In the genomic region with DNA sequence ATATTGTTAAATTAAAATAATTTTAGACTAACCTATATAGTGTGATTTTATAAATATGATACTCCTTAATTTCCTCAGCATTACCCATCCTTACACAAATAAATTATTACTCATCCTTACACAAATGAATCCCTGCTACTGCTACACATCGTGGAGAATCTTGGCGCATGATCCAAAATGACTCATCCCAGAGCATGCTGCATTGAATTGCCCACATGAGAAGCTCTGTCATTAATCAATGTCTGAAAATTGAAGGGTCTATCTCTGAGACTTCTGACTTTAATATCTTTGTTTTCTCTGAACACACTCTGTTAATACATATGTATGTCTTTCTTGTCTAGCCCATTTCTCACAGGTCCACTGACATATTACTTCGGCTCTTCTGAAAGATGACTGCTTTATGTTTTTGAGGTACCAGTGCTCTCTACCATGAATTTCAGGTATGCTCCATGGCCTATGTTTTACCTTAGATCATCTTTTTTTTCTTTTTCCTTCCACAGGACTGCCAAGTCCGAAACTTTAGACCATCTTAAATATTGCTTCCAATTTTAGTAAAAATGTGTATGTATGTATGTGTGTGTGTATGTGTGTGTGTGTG, we compare ENCODE assay signal across 13 cellular contexts. TPM values are rescaled to one million over a fixed set of nuclear protein-coding genes. Genes with fewer than 3 reads are reported as not detected.
A peak's percentile ranks its signal among the peaks of the same experiment; 100 is the strongest.
DNase-seq lines count a peak whose midpoint lies in the region; ATAC-seq and TF ChIP-seq lines count a peak whose summit lies in the region.
"Had no signal": no experiment of that assay in that cellular context is flagged by ENCODE, and none has a peak within 500 bp of the region (broad histone marks: within the 10 kb centered on the region; RNA-seq: fewer than 3 reads in every experiment).

No MANE protein-coding gene starts in this region.

- H4K91ac ChIP-seq in mesenchymal stem cell (ENCODE audit: low read length), result no peak overlapping the region

- H3K9ac ChIP-seq in mesenchymal stem cell (ENCODE audit: low read length), result no peak overlapping the region

- POLR2A ChIA-PET in GM10248 (lab: Yijun Ruan, JAX), result no interaction called here

- H4K8ac ChIP-seq in mesenchymal stem cell (ENCODE audit: low read length), result no peak overlapping the region

- H3K18ac ChIP-seq in mesenchymal stem cell (ENCODE audit: low read depth in 1 of 2, low read length in 2 of 2), result no peak overlapping the region

- peaks cover 0 to 7% of the 10 kb centered on the region in 2 experiments for H3K27me3 ChIP-seq in mesenchymal stem cell (ENCODE audit: control insufficient read depth in 1 of 2, insufficient read depth in 1 of 2, low read length in 2 of 2)
- H3K27me3 ChIP-seq: vagina had no signal

- no peak overlapping the region for H2AK5ac ChIP-seq in mesenchymal stem cell (ENCODE audit: low read length, severe bottlenecking)

- no peak overlapping the region for H2AFZ ChIP-seq in mesenchymal stem cell (ENCODE audit: low read depth, low read length)

- CTCF ChIA-PET in GM10248 (lab: Yijun Ruan, JAX), result no interaction called here

- H3K23ac ChIP-seq in mesenchymal stem cell (ENCODE audit: low read length in 2 of 2), result no peak overlapping the region

- TF ChIP-seq CTCF in cardiac fibroblast (IDR thresholded peaks at IDR 0.05; ENCODE audit: low read depth, low read length), result no peak
- no peak for TF ChIP-seq CTCF in GM10248 (IDR thresholded peaks at IDR 0.05; ENCODE audit: control extremely low read depth, extremely low read depth, low read depth, missing control alignments)

- H2BK5ac ChIP-seq in mesenchymal stem cell (ENCODE audit: low read depth, low read length, poor library complexity, severe bottlenecking), result no peak overlapping the region

- 53% methylated on average over 3 of the region's 4 CpGs for WGBS in mesenchymal stem cell

- H2BK120ac ChIP-seq in mesenchymal stem cell (ENCODE audit: low read depth, low read length), result no peak overlapping the region

- H3K4me2 ChIP-seq in mesenchymal stem cell (ENCODE audit: low read length, poor library complexity, severe bottlenecking), result no peak overlapping the region

- no peaks in the 10 kb centered on the region for H3K9me3 ChIP-seq in mesenchymal stem cell (ENCODE audit: control insufficient read depth, low read length)
- H3K9me3 ChIP-seq: vagina had no signal

- no peak overlapping the region for H3K27ac ChIP-seq in mesenchymal stem cell (ENCODE audit: low read length, poor library complexity, severe bottlenecking)
- H3K27ac ChIP-seq: vagina had no signal

- H3K14ac ChIP-seq in mesenchymal stem cell (ENCODE audit: low read length in 2 of 2), result no peak overlapping the region

- no peaks in the 10 kb centered on the region for H3K36me3 ChIP-seq in mesenchymal stem cell (ENCODE audit: control insufficient read depth in 1 of 2, insufficient read depth in 2 of 2, low read depth in 1 of 2, low read length in 2 of 2)
- H3K36me3 ChIP-seq: vagina had no signal

- H3K4ac ChIP-seq in mesenchymal stem cell (ENCODE audit: low read depth in 1 of 2, low read length in 2 of 2), result no peak overlapping the region

- DNase-seq in EL (peak; percentile 80), NCI-H2196 treated with DMSO at 0.1 percent for 48 hours (lab: John Stamatoyannopoulos, UW; ENCODE audit: unreplicated experiment) (peak; percentile 0), cardiac fibroblast (ENCODE audit: low read depth in 2 of 2) (peak; percentile 58 to 77), mesenchymal stem cell (peak; percentile 44), GM10248 (ENCODE audit: extremely low spot score) (no peak), GOT3 (lab: John Stamatoyannopoulos, UW) (no peak)
- DNase-seq: activated CD8-positive, alpha-beta T cell treated with anti-CD3 and anti-CD28 coated beads for 36 hours; DND-41; NCI-H2081 had no signal

- H2BK15ac ChIP-seq in mesenchymal stem cell (ENCODE audit: low read depth, poor library complexity, severe bottlenecking), result no peak overlapping the region

- ATAC-seq in GM19463 (IDR thresholded peaks at IDR 0.05; ENCODE audit: unreplicated experiment) (no peak), GM21723 (IDR thresholded peaks at IDR 0.05; ENCODE audit: unreplicated experiment) (no peak)
- ATAC-seq: activated CD8-positive, alpha-beta T cell treated with anti-CD3 and anti-CD28 coated beads for 36 hours; left lobe of liver had no signal

- no peak overlapping the region for H2BK12ac ChIP-seq in mesenchymal stem cell (ENCODE audit: low read length in 2 of 2)

- no peaks in the 10 kb centered on the region for H3K79me1 ChIP-seq in mesenchymal stem cell (replicated peaks; ENCODE audit: low read length, poor library complexity, severe bottlenecking)

- H3K4me3 ChIP-seq in cardiac fibroblast (replicated peaks in 1 of 2; ENCODE audit: low read depth in 2 of 2, low read length in 2 of 2), result no peak overlapping the region
- H3K4me3 ChIP-seq in mesenchymal stem cell (ENCODE audit: insufficient read depth in 1 of 2, low read depth in 1 of 2, low read length in 2 of 2), result no peak overlapping the region
- H3K4me3 ChIP-seq: vagina had no signal

- no peaks in the 10 kb centered on the region for H3K4me1 ChIP-seq in mesenchymal stem cell (ENCODE audit: control insufficient read depth, insufficient read depth, low read depth, low read length)
- H3K4me1 ChIP-seq: vagina had no signal

RNA-seq across cellular contexts. Expression of gene DUSP21, which starts 15.7 kb away (rescaled TPM):
- not detected for polyA plus RNA-seq in mesenchymal stem cell (2013, experiment 1 of 2)
- not detected for polyA plus RNA-seq in mesenchymal stem cell (2013, experiment 2 of 2)

RNA-seq across cellular contexts. Expression of gene KDM6A, which starts 44.9 kb away (rescaled TPM):
- 9.5 TPM for polyA plus RNA-seq in mesenchymal stem cell (2013, experiment 1 of 2)
- polyA plus RNA-seq in mesenchymal stem cell (2013, experiment 2 of 2), result 9.5 TPM

Comparison
In these comparisons a context has a peak if more than half of its experiments do, and no peak if none do; other contexts are left out.
1. DNase-seq: peak in EL (single experiment), NCI-H2196 treated with DMSO at 0.1 percent for 48 hours (single experiment), cardiac fibroblast (2 of 2) and mesenchymal stem cell (single experiment); none in GM10248 (single experiment) and GOT3 (single experiment).